In genomic region chr1:43651188-43651587, GRCh38 we compare ENCODE assay signal across 8 cellular contexts. TPM values are rescaled to one million over a fixed set of nuclear protein-coding genes. Genes with fewer than 3 reads are reported as not detected.
A peak's percentile ranks its signal among the peaks of the same experiment; 100 is the strongest.
DNase-seq lines count a peak whose midpoint lies in the region; ATAC-seq, FAIRE-seq and TF ChIP-seq lines count a peak whose summit lies in the region.

No MANE protein-coding gene starts in this region.

- H3K9me3 ChIP-seq in DND-41 (ENCODE audit: insufficient read depth, low read length, severe bottlenecking) (no peaks in the 10 kb centered on the region), OCI-LY3 (ENCODE audit: insufficient read depth, low read length) (no peaks in the 10 kb centered on the region), endothelial cell of umbilical vein (replicated peaks; ENCODE audit: control insufficient read depth, insufficient read depth, low read length) (no peaks in the 10 kb centered on the region), ovary (no peaks in the 10 kb centered on the region)

- BruUV-seq in endothelial cell of umbilical vein (replicated peaks; lab: Mats Ljungman, UMichigan): no TSS peak

- no peak overlapping the region for H2AFZ ChIP-seq in DND-41 (ENCODE audit: low read depth, low read length)
- H2AFZ ChIP-seq in OCI-LY3 (ENCODE audit: low read depth, low read length): no peak overlapping the region
- H2AFZ ChIP-seq in endothelial cell of umbilical vein (ENCODE audit: low read depth, low read length): no peak overlapping the region

- H3K4me2 ChIP-seq in DND-41 (ENCODE audit: insufficient read depth, low read length) (peak overlapping the region; percentile 95), OCI-LY3 (ENCODE audit: low read length) (peak overlapping the region; percentile 75), endothelial cell of umbilical vein (ENCODE audit: insufficient read depth, low read length) (peak overlapping the region; percentile 88)

- H4K20me1 ChIP-seq in DND-41 (ENCODE audit: insufficient read depth, low read length) (peaks cover 28% of the 10 kb centered on the region; the same call in 1 of the 2 replicates), OCI-LY3 (ENCODE audit: insufficient read depth, low read length) (no peaks in the 10 kb centered on the region), endothelial cell of umbilical vein (replicated peaks; ENCODE audit: control insufficient read depth, extremely low read depth, insufficient read depth, low read length) (no peaks in the 10 kb centered on the region)

- no peak for TF ChIP-seq EP300 in ovary (IDR thresholded peaks at IDR 0.05)

- H3K4me1 ChIP-seq in DND-41 (ENCODE audit: insufficient read depth, low read length) (peaks cover 29% of the 10 kb centered on the region), OCI-LY3 (ENCODE audit: low read length) (peaks cover 14% of the 10 kb centered on the region), endothelial cell of umbilical vein (ENCODE audit: control insufficient read depth, extremely low read depth, insufficient read depth, low read length) (peaks cover 16% of the 10 kb centered on the region), ovary (ENCODE audit: insufficient read depth) (no peaks in the 10 kb centered on the region)

- H3K9ac ChIP-seq in DND-41 (ENCODE audit: low read depth, low read length) (peak overlapping the region; percentile 74), OCI-LY3 (ENCODE audit: low read length) (peak overlapping the region; percentile 87), endothelial cell of umbilical vein (replicated peaks; ENCODE audit: extremely low read depth, insufficient read depth, low read length) (peak overlapping the region; percentile 82)

- H3K4me3 ChIP-seq in DND-41 (ENCODE audit: low read depth in 1 of 2, low read length in 2 of 2) (peak overlapping the region; percentile 66 to 78; a peak in 3 of 4 replicates), OCI-LY3 (ENCODE audit: low read length) (peak overlapping the region; percentile 100), endothelial cell of umbilical vein (replicated peaks in 1 of 3; ENCODE audit: insufficient read depth in 1 of 3, low read depth in 1 of 3, low read length in 3 of 3) (peak overlapping the region; percentile 60 to 95 (median 65)), ovary (peak overlapping the region; percentile 89)

- no peak for TF ChIP-seq POLR2A in endothelial cell of umbilical vein (IDR thresholded peaks at IDR 0.05; ENCODE audit: low read depth, low read length)
- no peak for TF ChIP-seq POLR2A in ovary (IDR thresholded peaks at IDR 0.05)

- TF ChIP-seq CTCF in DND-41 (IDR thresholded peaks at IDR 0.05; ENCODE audit: borderline replicate concordance, extremely low read depth, low read length, poor library complexity, severe bottlenecking) (no peak), OCI-LY3 (IDR thresholded peaks at IDR 0.05; ENCODE audit: low read depth, low read length) (no peak), endothelial cell of umbilical vein (IDR thresholded peaks at IDR 0.05; ENCODE audit: extremely low read depth in 1 of 2, insufficient read depth in 1 of 2, low read depth in 1 of 2, low read length in 2 of 2) (no peak), ovary (IDR thresholded peaks at IDR 0.05) (no peak)

- dilution Hi-C loops in endothelial cell of umbilical vein (cut with MboI; ENCODE audit: extremely low pct_ligation_motif_present, low sequenced_read_pairs): no loop called here

- DNase-seq in DND-41: no peak
- DNase-seq in endothelial cell of umbilical vein (ENCODE audit: low read depth, low spot score): peak; percentile 24
- DNase-seq in ovary: no peak
- DNase-seq in activated gamma-delta T cell (lab: John Stamatoyannopoulos, UW): no peak
- DNase-seq in NCI-H187 (lab: John Stamatoyannopoulos, UW): no peak
- no peak for DNase-seq in activated CD4-positive, alpha-beta T cell treated with anti-CD3 and anti-CD28 coated beads for 4 hours

- CTCF ChIA-PET in endothelial cell of umbilical vein (lab: Charles Lee): interaction anchor here (0.7 to 2.9 kb wide), 6 partner anchors 9 to 237 kb away, joined by 3 to 18 read pairs (median 6); partner anchors contain the start of gene PTPRF

- ATAC-seq in DND-41 (ENCODE audit: insufficient read depth, low read depth): no peak
- no peak for ATAC-seq in HG02973 (IDR thresholded peaks at IDR 0.05; ENCODE audit: unreplicated experiment)

- WGBS in ovary, 3 donors: 15 to 24% (median 18%) methylated on average over 6 of the region's 6 CpGs

- peaks cover 35% of the 10 kb centered on the region for H3K36me3 ChIP-seq in DND-41 (ENCODE audit: insufficient read depth, low read length)
- peaks cover 17% of the 10 kb centered on the region for H3K36me3 ChIP-seq in OCI-LY3 (replicated peaks; ENCODE audit: low read depth, low read length)
- peaks cover 14 to 17% of the 10 kb centered on the region in 2 experiments for H3K36me3 ChIP-seq in endothelial cell of umbilical vein (ENCODE audit: control insufficient read depth in 2 of 2, extremely low read depth in 1 of 2, insufficient read depth in 2 of 2, low read length in 2 of 2)
- H3K36me3 ChIP-seq in ovary: no peaks in the 10 kb centered on the region

- intact Hi-C loops in endothelial cell of umbilical vein (cut with micrococcal nuclease): loop anchor here (2.0 to 5.0 kb wide), 2 partner anchors 281 to 424 kb away; partner anchors contain the start of gene ARTN
- intact Hi-C loops in ovary (cut with DNase I): loop anchor here in 2 of 4 donors (2.0 to 5.0 kb wide), 2 partner anchors 119 to 120 kb away; partner anchors contain the start of gene PTPRF (in 2 of the 2)

- FAIRE-seq in endothelial cell of umbilical vein (lab: Jason Lieb, UNC): peak; percentile 4

- H3K79me2 ChIP-seq in DND-41 (ENCODE audit: insufficient read depth, low read length) (peaks cover 50% of the 10 kb centered on the region), OCI-LY3 (ENCODE audit: low read length) (peaks cover 21% of the 10 kb centered on the region), endothelial cell of umbilical vein (ENCODE audit: control insufficient read depth, insufficient read depth, low read length) (peaks cover 24% of the 10 kb centered on the region)

- H3K27ac ChIP-seq in DND-41 (ENCODE audit: low read length): peak overlapping the region; percentile 93
- H3K27ac ChIP-seq in OCI-LY3 (ENCODE audit: low read length): no peak overlapping the region
- no peak overlapping the region for H3K27ac ChIP-seq in endothelial cell of umbilical vein (ENCODE audit: insufficient read depth, low read depth, low read length)
- H3K27ac ChIP-seq in ovary: no peak overlapping the region

- H3K27me3 ChIP-seq in DND-41 (ENCODE audit: insufficient read depth, low read length, poor library complexity) (no peaks in the 10 kb centered on the region), OCI-LY3 (ENCODE audit: low read depth, low read length) (no peaks in the 10 kb centered on the region), endothelial cell of umbilical vein (ENCODE audit: control insufficient read depth in 2 of 2, insufficient read depth in 2 of 2, low read length in 2 of 2) (no peaks in the 10 kb centered on the region), ovary (no peaks in the 10 kb centered on the region)

- no peaks in the 10 kb centered on the region for H3K9me1 ChIP-seq in endothelial cell of umbilical vein (replicated peaks; ENCODE audit: control insufficient read depth, extremely low read depth, insufficient read depth, low read length)

- POLR2A ChIA-PET in endothelial cell of umbilical vein (lab: Charles Lee): interaction anchor here (1.3 to 2.0 kb wide), 5 partner anchors 15 to 114 kb away, joined by 3 to 11 read pairs (median 7); partner anchors contain the start of gene ST3GAL3

TF ChIP-seq in endothelial cell of umbilical vein, 7 proteins besides CTCF, POLR2A, EP300 and RAD21:
- TF ChIP-seq FOS (IDR thresholded peaks at IDR 0.05; ENCODE audit: borderline replicate concordance, insufficient read depth, low read length): no peak
- no peak for TF ChIP-seq EZH2 (IDR thresholded peaks at IDR 0.05; ENCODE audit: borderline replicate concordance, low read depth, low read length, severe bottlenecking)

RNA-seq across cellular contexts. Expression of gene KDM4A, which starts 1.2 kb away (rescaled TPM):
- 46.9 and 53.3 TPM in 2 replicates for total RNA-seq in endothelial cell of umbilical vein
- polyA plus RNA-seq in endothelial cell of umbilical vein: 16.3 and 21.0 TPM in 2 replicates
- 24.3 and 25.1 TPM in 2 replicates for polyA plus RNA-seq in endothelial cell of umbilical vein (2011; cell fraction: cytosol; rRNA removed)
- 47.2 and 53.0 TPM in 2 replicates for polyA plus RNA-seq in endothelial cell of umbilical vein (2011; cell fraction: nucleus; rRNA removed)
- 27.7 and 34.9 TPM in 2 replicates for polyA plus RNA-seq in endothelial cell of umbilical vein (2012)
- polyA minus RNA-seq in endothelial cell of umbilical vein: 47.6 and 66.5 TPM in 2 replicates
- polyA minus RNA-seq in endothelial cell of umbilical vein (2011; cell fraction: cytosol; rRNA and poly(A)+ RNA removed): 16.7 TPM
- polyA minus RNA-seq in endothelial cell of umbilical vein (2011; cell fraction: nucleus; rRNA and poly(A)+ RNA removed): 50.6 and 58.1 TPM in 2 replicates
- total RNA-seq in ovary: 10 to 100 TPM; 23.1 to 48.5 (median 34.3) TPM
- polyA plus RNA-seq in ovary: 10 to 100 TPM; 16.5 to 42.8 TPM

RNA-seq across cellular contexts. Expression of gene ST3GAL3, which starts 56.1 kb away (rescaled TPM):
- 27.9 and 35.8 TPM in 2 replicates for total RNA-seq in endothelial cell of umbilical vein
- polyA plus RNA-seq in endothelial cell of umbilical vein: 14.3 TPM in 2 replicates
- 15.9 and 17.4 TPM in 2 replicates for polyA plus RNA-seq in endothelial cell of umbilical vein (2011; cell fraction: cytosol; rRNA removed)
- 33.3 and 34.6 TPM in 2 replicates for polyA plus RNA-seq in endothelial cell of umbilical vein (2011; cell fraction: nucleus; rRNA removed)
- polyA plus RNA-seq in endothelial cell of umbilical vein (2012): 13.7 and 14.9 TPM in 2 replicates
- 28.5 and 34.0 TPM in 2 replicates for polyA minus RNA-seq in endothelial cell of umbilical vein
- 6.5 TPM for polyA minus RNA-seq in endothelial cell of umbilical vein (2011; cell fraction: cytosol; rRNA and poly(A)+ RNA removed)
- 33.9 and 46.2 TPM in 2 replicates for polyA minus RNA-seq in endothelial cell of umbilical vein (2011; cell fraction: nucleus; rRNA and poly(A)+ RNA removed)
- total RNA-seq in ovary: 10 to 100 TPM; 11.4 to 40.4 (median 27.1) TPM
- polyA plus RNA-seq in ovary: 10 to 100 TPM; 18.5 to 43.3 TPM
